Comparison of ENCODE assay signal across 7 cellular contexts in genomic region chr13:113621986-113622550, GRCh38. TPM values are rescaled to one million over a fixed set of nuclear protein-coding genes. Genes with fewer than 3 reads are reported as not detected.
"Had no signal": no experiment of that assay in that cellular context is flagged by ENCODE, and none has a peak within 500 bp of the region (broad histone marks: within the 10 kb centered on the region; RNA-seq: fewer than 3 reads in every experiment).

No MANE protein-coding gene starts in this region.

RNA-seq across cellular contexts. Expression of gene ATP4B, which starts 35.9 kb away (rescaled TPM):
- total RNA-seq: HT-29, LHCN-M2, MCF 10A, OCI-LY7, PC-3, Right ventricle myocardium superior, SJSA1 had no signal

RNA-seq across cellular contexts. Expression of gene GRK1, which starts 45.0 kb away (rescaled TPM):
- total RNA-seq: LHCN-M2, MCF 10A, OCI-LY7, PC-3 had no signal
